In genomic region chr1:8371372-8371991, GRCh38 we compare ENCODE assay signal across 11 cellular contexts. TPM values are rescaled to one million over a fixed set of nuclear protein-coding genes. Genes with fewer than 3 reads are reported as not detected.
DNase-seq lines count a peak whose midpoint lies in the region; ATAC-seq, FAIRE-seq and TF ChIP-seq lines count a peak whose summit lies in the region.
"Had no signal": no experiment of that assay in that cellular context is flagged by ENCODE, and none has a peak within 500 bp of the region (broad histone marks: within the 10 kb centered on the region; RNA-seq: fewer than 3 reads in every experiment).

No MANE protein-coding gene starts in this region.

- H3K27ac ChIP-seq in parathyroid adenoma = no peak overlapping the region
- H3K27ac ChIP-seq: PC-9 had no signal

- H3K4me3 Mint-ChIP-seq in glutamatergic neuron (ENCODE audit: unreplicated experiment) = no peak overlapping the region
- H3K4me3 Mint-ChIP-seq in effector memory CD8-positive, alpha-beta T cell = no peak overlapping the region

- peak overlapping the region; percentile 89 for H3K27ac Mint-ChIP-seq in glutamatergic neuron (ENCODE audit: unreplicated experiment)
- H3K27ac Mint-ChIP-seq in effector memory CD8-positive, alpha-beta T cell = no peak overlapping the region

- H3K27me3 Mint-ChIP-seq in glutamatergic neuron (ENCODE audit: unreplicated experiment) = peaks cover 16% of the 10 kb centered on the region
- H3K27me3 Mint-ChIP-seq in effector memory CD8-positive, alpha-beta T cell = no peaks in the 10 kb centered on the region

- no peaks in the 10 kb centered on the region for H3K27me3 ChIP-seq in parathyroid adenoma (ENCODE audit: control insufficient read depth, insufficient read depth, low read length)
- H3K27me3 ChIP-seq: ovary had no signal

- H3K4me2 ChIP-seq in parathyroid adenoma (ENCODE audit: low read length) = peak overlapping the region; percentile 28
- H3K4me2 ChIP-seq: PC-9 had no signal

- H3K79me2 ChIP-seq in parathyroid adenoma = peaks cover 19% of the 10 kb centered on the region

- H3K4me1 Mint-ChIP-seq in glutamatergic neuron (ENCODE audit: low read depth, unreplicated experiment) = peaks cover 65% of the 10 kb centered on the region
- H3K4me1 Mint-ChIP-seq in effector memory CD8-positive, alpha-beta T cell (ENCODE audit: low read depth in 2 of 2) = peaks cover 48 to 49% of the 10 kb centered on the region in 2 donors

- no peak overlapping the region for H3K9ac ChIP-seq in parathyroid adenoma

- peaks cover 9% of the 10 kb centered on the region for H3K4me1 ChIP-seq in parathyroid adenoma

- H3K9me3 ChIP-seq in parathyroid adenoma (ENCODE audit: control insufficient read depth, low read length) = no peaks in the 10 kb centered on the region
- H3K9me3 ChIP-seq: ovary had no signal

- intact Hi-C loops in cardiac septum (cut with DNase I) = loop anchor here (5.0 kb wide), 2 partner anchors 36 to 156 kb away; no protein-coding TSS in a partner anchor
- intact Hi-C loops in Right ventricle myocardium inferior (cut with DNase I) = loop anchor here (5.0 kb wide), 2 partner anchors 36 to 156 kb away; no protein-coding TSS in a partner anchor

- no peak for ATAC-seq in Right ventricle myocardium inferior
- ATAC-seq in effector memory CD8-positive, alpha-beta T cell (replicated peaks) = no peak

- H3K4me3 ChIP-seq in parathyroid adenoma (ENCODE audit: low read depth, low read length) = no peak overlapping the region
- H3K4me3 ChIP-seq: ovary, PC-9 had no signal

- H2AFZ ChIP-seq in parathyroid adenoma = no peak overlapping the region
- H2AFZ ChIP-seq: PC-9 had no signal

- H3K9me3 Mint-ChIP-seq in glutamatergic neuron (ENCODE audit: unreplicated experiment) = peaks cover 17% of the 10 kb centered on the region
- H3K9me3 Mint-ChIP-seq in effector memory CD8-positive, alpha-beta T cell = no peaks in the 10 kb centered on the region

- H3K36me3 Mint-ChIP-seq in glutamatergic neuron (ENCODE audit: unreplicated experiment) = no peaks in the 10 kb centered on the region
- peaks cover 20% of the 10 kb centered on the region for H3K36me3 Mint-ChIP-seq in effector memory CD8-positive, alpha-beta T cell (ENCODE audit: insufficient read depth)

- DNase-seq in cardiac septum (ENCODE audit: low spot score) = peak; percentile 69
- no peak for DNase-seq in Right ventricle myocardium inferior (ENCODE audit: missing footprints)
- DNase-seq in glutamatergic neuron = no peak
- DNase-seq in urothelium cell line (ENCODE audit: low spot score) = no peak
- DNase-seq in medulla oblongata (ENCODE audit: extremely low spot score) = no peak
- DNase-seq in effector memory CD8-positive, alpha-beta T cell = no peak
- no peak for DNase-seq in NCI-H524 (lab: John Stamatoyannopoulos, UW)
- DNase-seq: activated CD4-positive, alpha-beta T cell treated with anti-CD3 and anti-CD28 coated beads for 1 hour; PC-9 had no signal

- TF ChIP-seq CTCF in glutamatergic neuron (IDR thresholded peaks at IDR 0.05; ENCODE audit: partially characterized antibody, unreplicated experiment) (no peak), parathyroid adenoma (IDR thresholded peaks at IDR 0.05) (no peak)

- FAIRE-seq in urothelium cell line (lab: Jason Lieb, UNC) = no peak

- H3K36me3 ChIP-seq in parathyroid adenoma (ENCODE audit: control insufficient read depth, insufficient read depth, low read length) = no peaks in the 10 kb centered on the region
- H3K36me3 ChIP-seq: ovary had no signal

RNA-seq across cellular contexts. Expression of gene SLC45A1, which starts 53.6 kb away (rescaled TPM):
- total RNA-seq in cardiac septum = 1.8 TPM
- 2.5 TPM for total RNA-seq in Right ventricle myocardium inferior
- total RNA-seq in glutamatergic neuron (ENCODE audit: unreplicated experiment) = 6.1 TPM
